ENCODE assay signal across 8 cellular contexts in genomic region chr9:79623799-79624721, GRCh38. TPM values are rescaled to one million over a fixed set of nuclear protein-coding genes. Genes with fewer than 3 reads are reported as not detected.
DNase-seq lines count a peak whose midpoint lies in the region; ATAC-seq lines count a peak whose summit lies in the region.

No MANE protein-coding gene starts in this region.

- H3K23ac ChIP-seq in neuronal stem cell (ENCODE audit: low read depth, low read length, poor library complexity) = no peak overlapping the region

- H3K27ac ChIP-seq in neuronal stem cell (replicated peaks; ENCODE audit: low read length) = peak overlapping the region; percentile 32

- H3K4me3 ChIP-seq in neuronal stem cell (ENCODE audit: low read length in 2 of 2) = no peak overlapping the region

- H4K8ac ChIP-seq in neuronal stem cell (ENCODE audit: low read depth, low read length) = no peak overlapping the region

- no CpG with 5 or more reads among the region's 6 CpGs for WGBS in neuronal stem cell (ENCODE audit: extremely low coverage in 2 of 2, insufficient read length in 2 of 2, insufficient replicate concordance in 1 of 2), 2 donors

- peaks cover 4 to 48% of the 10 kb centered on the region in 2 donors for H3K36me3 ChIP-seq in neuronal stem cell (replicated peaks in 1 of 2; ENCODE audit: control insufficient read depth in 2 of 2, insufficient read depth in 2 of 2, low read length in 2 of 2)

- no peak overlapping the region for H4K91ac ChIP-seq in neuronal stem cell (ENCODE audit: low read depth, low read length, poor library complexity)

- H3K9me3 ChIP-seq in neuronal stem cell (replicated peaks in 1 of 2; ENCODE audit: control insufficient read depth in 2 of 2, insufficient read depth in 1 of 2, low read depth in 1 of 2, low read length in 2 of 2) = no peaks in the 10 kb centered on the region

- no peak overlapping the region for H3K14ac ChIP-seq in neuronal stem cell (ENCODE audit: low read length)

- no peak overlapping the region for H3K9ac ChIP-seq in neuronal stem cell (ENCODE audit: low read depth, low read length, poor library complexity)

- H2BK15ac ChIP-seq in neuronal stem cell (ENCODE audit: low read length) = no peak overlapping the region

- no peak overlapping the region for H3K18ac ChIP-seq in neuronal stem cell (ENCODE audit: low read length)

- H2BK120ac ChIP-seq in neuronal stem cell (ENCODE audit: low read depth, low read length) = no peak overlapping the region

- H3K4ac ChIP-seq in neuronal stem cell (ENCODE audit: low read length) = no peak overlapping the region

- no peak overlapping the region for H2BK12ac ChIP-seq in neuronal stem cell (ENCODE audit: low read length)

- peaks cover 25 to 26% of the 10 kb centered on the region in 2 donors for H3K4me1 ChIP-seq in neuronal stem cell (ENCODE audit: control insufficient read depth in 2 of 2, insufficient read depth in 1 of 2, low read depth in 1 of 2, low read length in 2 of 2)

- no peak overlapping the region for H2BK5ac ChIP-seq in neuronal stem cell (ENCODE audit: low read length)

- DNase-seq in DMS153 (lab: John Stamatoyannopoulos, UW) (peak; percentile 85), SKM-1 (lab: John Stamatoyannopoulos, UW; ENCODE audit: unreplicated experiment) (peak; percentile 37), dermis microvascular lymphatic vessel endothelial cell (ENCODE audit: low read depth in 2 of 2) (peak; percentile 62 to 85), neuronal stem cell (ENCODE audit: low spot score) (no peak), cerebellum (ENCODE audit: low spot score) (no peak), SW480 (ENCODE audit: low spot score) (no peak)

- no peak overlapping the region for H2AFZ ChIP-seq in neuronal stem cell (ENCODE audit: low read length)

- ATAC-seq in GM19351 (IDR thresholded peaks at IDR 0.05; ENCODE audit: unreplicated experiment) (peak; percentile 94), HG03159 (IDR thresholded peaks at IDR 0.05; ENCODE audit: unreplicated experiment) (peak; percentile 96)

- no peak overlapping the region for H2AK5ac ChIP-seq in neuronal stem cell (ENCODE audit: low read depth, low read length)

- H3K79me1 ChIP-seq in neuronal stem cell (ENCODE audit: low read depth, low read length) = no peaks in the 10 kb centered on the region

- no peaks in the 10 kb centered on the region for H3K27me3 ChIP-seq in neuronal stem cell (ENCODE audit: control insufficient read depth in 3 of 3, insufficient read depth in 3 of 3, low read depth in 1 of 3, low read length in 3 of 3)

- H3K4me2 ChIP-seq in neuronal stem cell (ENCODE audit: insufficient read depth, low read length, poor library complexity, severe bottlenecking) = no peak overlapping the region

RNA-seq across cellular contexts. Expression of gene TLE4, which starts 52.3 kb away (rescaled TPM):
- total RNA-seq in dermis microvascular lymphatic vessel endothelial cell = 14.0 and 16.8 TPM in 2 replicates
- polyA plus RNA-seq in neuronal stem cell (2013, experiment 1 of 2) = 257 TPM
- 256 TPM for polyA plus RNA-seq in neuronal stem cell (2013, experiment 2 of 2)
- 27.3 TPM for total RNA-seq in cerebellum

Comparison
In these comparisons a context has a peak if more than half of its experiments do, and no peak if none do; other contexts are left out.
1. DNase-seq: peak in DMS153 (single experiment), SKM-1 (single experiment) and dermis microvascular lymphatic vessel endothelial cell (2 of 2); none in neuronal stem cell (single experiment), cerebellum (single experiment) and SW480 (single experiment).